2 cellular contexts compared by ENCODE assay signal in the genomic region with DNA sequence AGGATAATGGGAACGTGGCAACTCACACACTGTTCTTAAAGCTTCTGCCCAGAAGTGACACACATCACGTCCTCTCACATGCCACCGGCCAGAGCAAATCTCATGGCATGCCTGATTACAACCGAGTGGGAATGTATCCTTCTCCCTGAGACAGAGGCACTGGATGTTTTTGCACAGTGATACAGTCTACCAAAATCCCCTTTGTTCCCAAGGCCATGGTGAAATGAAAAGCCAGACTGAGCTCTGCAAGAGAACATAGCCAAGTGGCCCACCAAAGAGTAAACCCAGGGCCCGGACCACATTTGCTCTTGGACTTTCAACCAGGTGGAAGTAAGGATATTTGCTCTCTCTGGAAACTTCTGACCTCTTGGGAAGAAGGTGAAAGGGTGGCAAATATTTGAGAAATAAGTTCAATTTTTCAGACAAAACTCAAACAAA.
TF ChIP-seq lines count a peak whose summit lies in the region.

No MANE protein-coding gene starts in this region.

TF ChIP-seq in HepG2, 621 proteins besides CTCF, POLR2A, EP300 and RAD21 (continues in another document):
- TF ChIP-seq, protein P1, sequence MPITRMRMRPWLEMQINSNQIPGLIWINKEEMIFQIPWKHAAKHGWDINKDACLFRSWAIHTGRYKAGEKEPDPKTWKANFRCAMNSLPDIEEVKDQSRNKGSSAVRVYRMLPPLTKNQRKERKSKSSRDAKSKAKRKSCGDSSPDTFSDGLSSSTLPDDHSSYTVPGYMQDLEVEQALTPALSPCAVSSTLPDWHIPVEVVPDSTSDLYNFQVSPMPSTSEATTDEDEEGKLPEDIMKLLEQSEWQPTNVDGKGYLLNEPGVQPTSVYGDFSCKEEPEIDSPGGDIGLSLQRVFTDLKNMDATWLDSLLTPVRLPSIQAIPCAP (CRISPR knock-in tag; IDR thresholded peaks at IDR 0.05; ENCODE audit: low read depth) = no peak
- TF ChIP-seq ZNF430 (CRISPR knock-in tag; IDR thresholded peaks at IDR 0.05) = peak; percentile 51; the same call in 1 of the 2 replicates
- peak; percentile 78 for TF ChIP-seq PHF21A (CRISPR knock-in tag; IDR thresholded peaks at IDR 0.05)
- TF ChIP-seq ZBTB8A (CRISPR knock-in tag; IDR thresholded peaks at IDR 0.05; ENCODE audit: borderline replicate concordance, low read depth) = no peak
- no peak for TF ChIP-seq TBP (CRISPR knock-in tag; IDR thresholded peaks at IDR 0.05)
- TF ChIP-seq, protein P2, sequence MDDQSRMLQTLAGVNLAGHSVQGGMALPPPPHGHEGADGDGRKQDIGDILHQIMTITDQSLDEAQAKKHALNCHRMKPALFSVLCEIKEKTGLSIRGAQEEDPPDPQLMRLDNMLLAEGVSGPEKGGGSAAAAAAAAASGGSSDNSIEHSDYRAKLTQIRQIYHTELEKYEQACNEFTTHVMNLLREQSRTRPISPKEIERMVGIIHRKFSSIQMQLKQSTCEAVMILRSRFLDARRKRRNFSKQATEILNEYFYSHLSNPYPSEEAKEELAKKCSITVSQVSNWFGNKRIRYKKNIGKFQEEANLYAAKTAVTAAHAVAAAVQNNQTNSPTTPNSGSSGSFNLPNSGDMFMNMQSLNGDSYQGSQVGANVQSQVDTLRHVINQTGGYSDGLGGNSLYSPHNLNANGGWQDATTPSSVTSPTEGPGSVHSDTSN (CRISPR knock-in tag; IDR thresholded peaks at IDR 0.05; ENCODE audit: borderline replicate concordance) = no peak
- no peak for TF ChIP-seq KDM5B (CRISPR knock-in tag; IDR thresholded peaks at IDR 0.05; ENCODE audit: borderline replicate concordance)
- TF ChIP-seq, protein P3, sequence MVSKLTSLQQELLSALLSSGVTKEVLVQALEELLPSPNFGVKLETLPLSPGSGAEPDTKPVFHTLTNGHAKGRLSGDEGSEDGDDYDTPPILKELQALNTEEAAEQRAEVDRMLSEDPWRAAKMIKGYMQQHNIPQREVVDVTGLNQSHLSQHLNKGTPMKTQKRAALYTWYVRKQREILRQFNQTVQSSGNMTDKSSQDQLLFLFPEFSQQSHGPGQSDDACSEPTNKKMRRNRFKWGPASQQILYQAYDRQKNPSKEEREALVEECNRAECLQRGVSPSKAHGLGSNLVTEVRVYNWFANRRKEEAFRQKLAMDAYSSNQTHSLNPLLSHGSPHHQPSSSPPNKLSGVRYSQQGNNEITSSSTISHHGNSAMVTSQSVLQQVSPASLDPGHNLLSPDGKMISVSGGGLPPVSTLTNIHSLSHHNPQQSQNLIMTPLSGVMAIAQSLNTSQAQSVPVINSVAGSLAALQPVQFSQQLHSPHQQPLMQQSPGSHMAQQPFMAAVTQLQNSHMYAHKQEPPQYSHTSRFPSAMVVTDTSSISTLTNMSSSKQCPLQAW (CRISPR knock-in tag; IDR thresholded peaks at IDR 0.05) = peak; percentile 55; the same call in 1 of the 2 replicates
- peak; percentile 32; the same call in 1 of the 2 replicates for TF ChIP-seq ELF3 (CRISPR knock-in tag; IDR thresholded peaks at IDR 0.05)
- TF ChIP-seq ZMAT3 (CRISPR knock-in tag; conservative IDR thresholded peaks at IDR 0.05) = 0 out of 2 replicates have a peak, but pooled peaks have one; percentile 53
- TF ChIP-seq ZNF335 (CRISPR knock-in tag; IDR thresholded peaks at IDR 0.05) = no peak
- TF ChIP-seq ZNF12 (CRISPR knock-in tag; IDR thresholded peaks at IDR 0.05) = no peak
- TF ChIP-seq, protein P4, sequence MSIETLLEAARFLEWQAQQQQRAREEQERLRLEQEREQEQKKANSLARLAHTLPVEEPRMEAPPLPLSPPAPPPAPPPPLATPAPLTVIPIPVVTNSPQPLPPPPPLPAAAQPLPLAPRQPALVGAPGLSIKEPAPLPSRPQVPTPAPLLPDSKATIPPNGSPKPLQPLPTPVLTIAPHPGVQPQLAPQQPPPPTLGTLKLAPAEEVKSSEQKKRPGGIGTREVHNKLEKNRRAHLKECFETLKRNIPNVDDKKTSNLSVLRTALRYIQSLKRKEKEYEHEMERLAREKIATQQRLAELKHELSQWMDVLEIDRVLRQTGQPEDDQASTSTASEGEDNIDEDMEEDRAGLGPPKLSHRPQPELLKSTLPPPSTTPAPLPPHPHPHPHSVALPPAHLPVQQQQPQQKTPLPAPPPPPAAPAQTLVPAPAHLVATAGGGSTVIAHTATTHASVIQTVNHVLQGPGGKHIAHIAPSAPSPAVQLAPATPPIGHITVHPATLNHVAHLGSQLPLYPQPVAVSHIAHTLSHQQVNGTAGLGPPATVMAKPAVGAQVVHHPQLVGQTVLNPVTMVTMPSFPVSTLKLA (IDR thresholded peaks at IDR 0.05) = no peak
- peak; percentile 17; the same call in 1 of the 2 replicates for TF ChIP-seq ZNF772 (CRISPR knock-in tag; IDR thresholded peaks at IDR 0.05)
- TF ChIP-seq JUNB (CRISPR knock-in tag; IDR thresholded peaks at IDR 0.05; ENCODE audit: borderline replicate concordance) = no peak
- TF ChIP-seq, protein P5, sequence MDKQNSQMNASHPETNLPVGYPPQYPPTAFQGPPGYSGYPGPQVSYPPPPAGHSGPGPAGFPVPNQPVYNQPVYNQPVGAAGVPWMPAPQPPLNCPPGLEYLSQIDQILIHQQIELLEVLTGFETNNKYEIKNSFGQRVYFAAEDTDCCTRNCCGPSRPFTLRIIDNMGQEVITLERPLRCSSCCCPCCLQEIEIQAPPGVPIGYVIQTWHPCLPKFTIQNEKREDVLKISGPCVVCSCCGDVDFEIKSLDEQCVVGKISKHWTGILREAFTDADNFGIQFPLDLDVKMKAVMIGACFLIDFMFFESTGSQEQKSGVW (CRISPR knock-in tag; IDR thresholded peaks at IDR 0.05; ENCODE audit: borderline replicate concordance) = no peak
- peak; percentile 88 for TF ChIP-seq RARA (CRISPR knock-in tag; IDR thresholded peaks at IDR 0.05)
- no peak for TF ChIP-seq ETV6 (CRISPR knock-in tag; conservative IDR thresholded peaks at IDR 0.05)
- no peak for TF ChIP-seq RORA (CRISPR knock-in tag; IDR thresholded peaks at IDR 0.05)
- TF ChIP-seq, protein P6, sequence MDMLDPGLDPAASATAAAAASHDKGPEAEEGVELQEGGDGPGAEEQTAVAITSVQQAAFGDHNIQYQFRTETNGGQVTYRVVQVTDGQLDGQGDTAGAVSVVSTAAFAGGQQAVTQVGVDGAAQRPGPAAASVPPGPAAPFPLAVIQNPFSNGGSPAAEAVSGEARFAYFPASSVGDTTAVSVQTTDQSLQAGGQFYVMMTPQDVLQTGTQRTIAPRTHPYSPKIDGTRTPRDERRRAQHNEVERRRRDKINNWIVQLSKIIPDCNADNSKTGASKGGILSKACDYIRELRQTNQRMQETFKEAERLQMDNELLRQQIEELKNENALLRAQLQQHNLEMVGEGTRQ (IDR thresholded peaks at IDR 0.05; ENCODE audit: low read depth, low read length) = no peak
- TF ChIP-seq, protein P6 (CRISPR knock-in tag; IDR thresholded peaks at IDR 0.05; ENCODE audit: borderline replicate concordance) = no peak
- TF ChIP-seq IRX3 (CRISPR knock-in tag; IDR thresholded peaks at IDR 0.05; ENCODE audit: borderline replicate concordance, low read depth) = no peak
- TF ChIP-seq NAIF1 (CRISPR knock-in tag; IDR thresholded peaks at IDR 0.05; ENCODE audit: borderline replicate concordance) = no peak

TF ChIP-seq in H1, 55 proteins besides CTCF, POLR2A, EP300 and RAD21:
- TF ChIP-seq CHD2 (IDR thresholded peaks at IDR 0.05; ENCODE audit: low read length) = no peak
- TF ChIP-seq RNF2 (IDR thresholded peaks at IDR 0.05; ENCODE audit: borderline replicate concordance, low read depth, low read length, missing control alignments, poor library complexity, severe bottlenecking) = no peak
- TF ChIP-seq BCL11A (IDR thresholded peaks at IDR 0.05; ENCODE audit: low read depth in 2 of 2, low read length in 2 of 2) = no peak
- TF ChIP-seq CEBPB (IDR thresholded peaks at IDR 0.05; ENCODE audit: low read depth, low read length) = no peak
- TF ChIP-seq CTBP2 (IDR thresholded peaks at IDR 0.05; ENCODE audit: borderline replicate concordance, insufficient read depth, insufficient read length, low read length) = no peak
- TF ChIP-seq SIRT6 (IDR thresholded peaks at IDR 0.05; ENCODE audit: low read length) = no peak
- TF ChIP-seq HDAC6 (IDR thresholded peaks at IDR 0.05; ENCODE audit: low read depth, low read length) = no peak
- no peak for TF ChIP-seq SUZ12 (IDR thresholded peaks at IDR 0.05; ENCODE audit: low read length)
- TF ChIP-seq ASH2L (IDR thresholded peaks at IDR 0.05; ENCODE audit: low read length) = no peak
- TF ChIP-seq, protein P6 (IDR thresholded peaks at IDR 0.05; ENCODE audit: low read length) = no peak
- no peak for TF ChIP-seq SIX5 (IDR thresholded peaks at IDR 0.05; ENCODE audit: low read depth, low read length)
- no peak for TF ChIP-seq RXRA (IDR thresholded peaks at IDR 0.05; ENCODE audit: insufficient read depth, low read depth, low read length)
- no peak for TF ChIP-seq GABPA (IDR thresholded peaks at IDR 0.05; ENCODE audit: borderline replicate concordance, insufficient read depth, low read length)
- TF ChIP-seq NANOG (IDR thresholded peaks at IDR 0.05; ENCODE audit: insufficient read depth, low read depth, low read length, poor library complexity, severe bottlenecking) = no peak
- TF ChIP-seq POLR2AphosphoS5 (IDR thresholded peaks at IDR 0.05; ENCODE audit: low read depth, low read length) = no peak
- no peak for TF ChIP-seq EGR1 (IDR thresholded peaks at IDR 0.05; ENCODE audit: borderline replicate concordance, low read depth, low read length)
- TF ChIP-seq, protein P7, sequence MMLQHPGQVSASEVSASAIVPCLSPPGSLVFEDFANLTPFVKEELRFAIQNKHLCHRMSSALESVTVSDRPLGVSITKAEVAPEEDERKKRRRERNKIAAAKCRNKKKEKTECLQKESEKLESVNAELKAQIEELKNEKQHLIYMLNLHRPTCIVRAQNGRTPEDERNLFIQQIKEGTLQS (IDR thresholded peaks at IDR 0.05; ENCODE audit: insufficient read depth, low read depth, low read length) = no peak
- no peak for TF ChIP-seq PHF8 (conservative IDR thresholded peaks at IDR 0.05; ENCODE audit: low read depth, low read length)
- no peak for TF ChIP-seq ZNF274 (IDR thresholded peaks at IDR 0.05; ENCODE audit: borderline replicate concordance, extremely low read depth, low read length)
TF ChIP-seq in H1: peak in this region for 0.
